1 cellular context compared by ENCODE assay signal in genomic region chr11:656426-656825, GRCh38.
TF ChIP-seq lines count a peak whose summit lies in the region.

No MANE protein-coding gene starts in this region.

TF ChIP-seq in IMR-90, 13 proteins besides CTCF, POLR2A, EP300 and RAD21:
- TF ChIP-seq SMC3 (IDR thresholded peaks at IDR 0.05; ENCODE audit: low read depth, low read length) (no peak), NFE2L2 (IDR thresholded peaks at IDR 0.05; ENCODE audit: low read depth, low read length) (no peak), CEBPB (IDR thresholded peaks at IDR 0.05; ENCODE audit: low read depth, low read length) (no peak), BHLHE40 (IDR thresholded peaks at IDR 0.05; ENCODE audit: low read depth, low read length) (no peak), FOS (IDR thresholded peaks at IDR 0.05; ENCODE audit: low read depth, low read length) (no peak), USF2 (IDR thresholded peaks at IDR 0.05; ENCODE audit: low read depth, low read length) (no peak), RFX5 (IDR thresholded peaks at IDR 0.05; ENCODE audit: low read depth, low read length) (no peak), MXI1 (IDR thresholded peaks at IDR 0.05; ENCODE audit: borderline replicate concordance, low read depth, low read length) (no peak), RCOR1 (IDR thresholded peaks at IDR 0.05; ENCODE audit: insufficient replicate concordance, low read length) (no peak), MAFK (IDR thresholded peaks at IDR 0.05; ENCODE audit: low read depth, low read length) (no peak), MAZ (IDR thresholded peaks at IDR 0.05; ENCODE audit: borderline replicate concordance, low read depth, low read length) (no peak), CHD1 (IDR thresholded peaks at IDR 0.05; ENCODE audit: low read depth, low read length) (no peak), ELK1 (IDR thresholded peaks at IDR 0.05; ENCODE audit: borderline replicate concordance, low read depth, low read length) (no peak)
